ENCODE assay signal across 2 cellular contexts in the genomic region with DNA sequence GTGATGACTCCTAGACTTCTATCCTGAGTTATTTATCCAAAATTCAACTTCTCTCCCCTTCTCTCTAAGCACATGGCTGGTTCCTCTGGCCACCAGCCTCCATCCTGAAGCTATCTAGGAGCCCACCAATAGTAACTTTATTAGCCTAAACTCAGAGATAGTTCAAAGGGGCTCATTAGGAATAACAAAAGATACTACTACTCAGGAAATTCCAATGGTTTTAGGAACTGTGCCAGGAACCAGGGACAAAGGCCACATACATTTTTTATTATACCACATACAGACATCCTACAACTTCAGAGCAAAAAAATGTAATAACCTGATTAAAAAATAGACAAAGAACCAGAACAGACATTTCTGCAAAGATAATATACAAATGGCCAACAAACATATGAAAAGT.
TF ChIP-seq lines count a peak whose summit lies in the region.

No MANE protein-coding gene starts in this region.

TF ChIP-seq in GM23338, 12 proteins besides CTCF, POLR2A, EP300 and RAD21 (continues in another document):
- no peak for TF ChIP-seq EZH2 (IDR thresholded peaks at IDR 0.05; ENCODE audit: low read depth, unreplicated experiment)
- no peak for TF ChIP-seq CREB1 (CRISPR knock-in tag; IDR thresholded peaks at IDR 0.05; ENCODE audit: low read depth)
- no peak for TF ChIP-seq ZNF331 (CRISPR knock-in tag; IDR thresholded peaks at IDR 0.05; ENCODE audit: low read depth)
- TF ChIP-seq, protein P1, sequence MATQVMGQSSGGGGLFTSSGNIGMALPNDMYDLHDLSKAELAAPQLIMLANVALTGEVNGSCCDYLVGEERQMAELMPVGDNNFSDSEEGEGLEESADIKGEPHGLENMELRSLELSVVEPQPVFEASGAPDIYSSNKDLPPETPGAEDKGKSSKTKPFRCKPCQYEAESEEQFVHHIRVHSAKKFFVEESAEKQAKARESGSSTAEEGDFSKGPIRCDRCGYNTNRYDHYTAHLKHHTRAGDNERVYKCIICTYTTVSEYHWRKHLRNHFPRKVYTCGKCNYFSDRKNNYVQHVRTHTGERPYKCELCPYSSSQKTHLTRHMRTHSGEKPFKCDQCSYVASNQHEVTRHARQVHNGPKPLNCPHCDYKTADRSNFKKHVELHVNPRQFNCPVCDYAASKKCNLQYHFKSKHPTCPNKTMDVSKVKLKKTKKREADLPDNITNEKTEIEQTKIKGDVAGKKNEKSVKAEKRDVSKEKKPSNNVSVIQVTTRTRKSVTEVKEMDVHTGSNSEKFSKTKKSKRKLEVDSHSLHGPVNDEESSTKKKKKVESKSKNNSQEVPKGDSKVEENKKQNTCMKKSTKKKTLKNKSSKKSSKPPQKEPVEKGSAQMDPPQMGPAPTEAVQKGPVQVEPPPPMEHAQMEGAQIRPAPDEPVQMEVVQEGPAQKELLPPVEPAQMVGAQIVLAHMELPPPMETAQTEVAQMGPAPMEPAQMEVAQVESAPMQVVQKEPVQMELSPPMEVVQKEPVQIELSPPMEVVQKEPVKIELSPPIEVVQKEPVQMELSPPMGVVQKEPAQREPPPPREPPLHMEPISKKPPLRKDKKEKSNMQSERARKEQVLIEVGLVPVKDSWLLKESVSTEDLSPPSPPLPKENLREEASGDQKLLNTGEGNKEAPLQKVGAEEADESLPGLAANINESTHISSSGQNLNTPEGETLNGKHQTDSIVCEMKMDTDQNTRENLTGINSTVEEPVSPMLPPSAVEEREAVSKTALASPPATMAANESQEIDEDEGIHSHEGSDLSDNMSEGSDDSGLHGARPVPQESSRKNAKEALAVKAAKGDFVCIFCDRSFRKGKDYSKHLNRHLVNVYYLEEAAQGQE (IDR thresholded peaks at IDR 0.05; ENCODE audit: unreplicated experiment) = no peak
- TF ChIP-seq STAT1 (IDR thresholded peaks at IDR 0.05; ENCODE audit: unreplicated experiment) = no peak
- no peak for TF ChIP-seq NANOG (IDR thresholded peaks at IDR 0.05; ENCODE audit: borderline replicate concordance)
- TF ChIP-seq EZH2phosphoT487 (IDR thresholded peaks at IDR 0.05; ENCODE audit: unreplicated experiment) = no peak
- TF ChIP-seq JUNB (IDR thresholded peaks at IDR 0.05; ENCODE audit: unreplicated experiment) = no peak
- TF ChIP-seq, protein P2, sequence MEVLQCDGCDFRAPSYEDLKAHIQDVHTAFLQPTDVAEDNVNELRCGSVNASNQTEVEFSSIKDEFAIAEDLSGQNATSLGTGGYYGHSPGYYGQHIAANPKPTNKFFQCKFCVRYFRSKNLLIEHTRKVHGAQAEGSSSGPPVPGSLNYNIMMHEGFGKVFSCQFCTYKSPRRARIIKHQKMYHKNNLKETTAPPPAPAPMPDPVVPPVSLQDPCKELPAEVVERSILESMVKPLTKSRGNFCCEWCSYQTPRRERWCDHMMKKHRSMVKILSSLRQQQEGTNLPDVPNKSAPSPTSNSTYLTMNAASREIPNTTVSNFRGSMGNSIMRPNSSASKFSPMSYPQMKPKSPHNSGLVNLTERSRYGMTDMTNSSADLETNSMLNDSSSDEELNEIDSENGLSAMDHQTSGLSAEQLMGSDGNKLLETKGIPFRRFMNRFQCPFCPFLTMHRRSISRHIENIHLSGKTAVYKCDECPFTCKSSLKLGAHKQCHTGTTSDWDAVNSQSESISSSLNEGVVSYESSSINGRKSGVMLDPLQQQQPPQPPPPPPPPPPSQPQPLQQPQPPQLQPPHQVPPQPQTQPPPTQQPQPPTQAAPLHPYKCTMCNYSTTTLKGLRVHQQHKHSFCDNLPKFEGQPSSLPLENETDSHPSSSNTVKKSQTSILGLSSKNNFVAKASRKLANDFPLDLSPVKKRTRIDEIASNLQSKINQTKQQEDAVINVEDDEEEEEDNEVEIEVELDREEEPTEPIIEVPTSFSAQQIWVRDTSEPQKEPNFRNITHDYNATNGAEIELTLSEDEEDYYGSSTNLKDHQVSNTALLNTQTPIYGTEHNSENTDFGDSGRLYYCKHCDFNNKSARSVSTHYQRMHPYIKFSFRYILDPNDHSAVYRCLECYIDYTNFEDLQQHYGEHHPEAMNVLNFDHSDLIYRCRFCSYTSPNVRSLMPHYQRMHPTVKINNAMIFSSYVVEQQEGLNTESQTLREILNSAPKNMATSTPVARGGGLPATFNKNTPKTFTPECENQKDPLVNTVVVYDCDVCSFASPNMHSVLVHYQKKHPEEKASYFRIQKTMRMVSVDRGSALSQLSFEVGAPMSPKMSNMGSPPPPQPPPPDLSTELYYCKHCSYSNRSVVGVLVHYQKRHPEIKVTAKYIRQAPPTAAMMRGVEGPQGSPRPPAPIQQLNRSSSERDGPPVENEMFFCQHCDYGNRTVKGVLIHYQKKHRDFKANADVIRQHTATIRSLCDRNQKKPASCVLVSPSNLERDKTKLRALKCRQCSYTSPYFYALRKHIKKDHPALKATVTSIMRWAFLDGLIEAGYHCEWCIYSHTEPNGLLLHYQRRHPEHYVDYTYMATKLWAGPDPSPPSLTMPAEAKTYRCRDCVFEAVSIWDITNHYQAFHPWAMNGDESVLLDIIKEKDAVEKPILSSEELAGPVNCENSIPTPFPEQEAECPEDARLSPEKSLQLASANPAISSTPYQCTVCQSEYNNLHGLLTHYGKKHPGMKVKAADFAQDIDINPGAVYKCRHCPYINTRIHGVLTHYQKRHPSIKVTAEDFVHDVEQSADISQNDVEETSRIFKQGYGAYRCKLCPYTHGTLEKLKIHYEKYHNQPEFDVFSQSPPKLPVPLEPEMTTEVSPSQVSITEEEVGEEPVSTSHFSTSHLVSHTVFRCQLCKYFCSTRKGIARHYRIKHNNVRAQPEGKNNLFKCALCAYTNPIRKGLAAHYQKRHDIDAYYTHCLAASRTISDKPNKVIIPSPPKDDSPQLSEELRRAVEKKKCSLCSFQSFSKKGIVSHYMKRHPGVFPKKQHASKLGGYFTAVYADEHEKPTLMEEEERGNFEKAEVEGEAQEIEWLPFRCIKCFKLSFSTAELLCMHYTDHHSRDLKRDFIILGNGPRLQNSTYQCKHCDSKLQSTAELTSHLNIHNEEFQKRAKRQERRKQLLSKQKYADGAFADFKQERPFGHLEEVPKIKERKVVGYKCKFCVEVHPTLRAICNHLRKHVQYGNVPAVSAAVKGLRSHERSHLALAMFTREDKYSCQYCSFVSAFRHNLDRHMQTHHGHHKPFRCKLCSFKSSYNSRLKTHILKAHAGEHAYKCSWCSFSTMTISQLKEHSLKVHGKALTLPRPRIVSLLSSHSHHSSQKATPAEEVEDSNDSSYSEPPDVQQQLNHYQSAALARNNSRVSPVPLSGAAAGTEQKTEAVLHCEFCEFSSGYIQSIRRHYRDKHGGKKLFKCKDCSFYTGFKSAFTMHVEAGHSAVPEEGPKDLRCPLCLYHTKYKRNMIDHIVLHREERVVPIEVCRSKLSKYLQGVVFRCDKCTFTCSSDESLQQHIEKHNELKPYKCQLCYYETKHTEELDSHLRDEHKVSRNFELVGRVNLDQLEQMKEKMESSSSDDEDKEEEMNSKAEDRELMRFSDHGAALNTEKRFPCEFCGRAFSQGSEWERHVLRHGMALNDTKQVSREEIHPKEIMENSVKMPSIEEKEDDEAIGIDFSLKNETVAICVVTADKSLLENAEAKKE (CRISPR knock-in tag; IDR thresholded peaks at IDR 0.05) = no peak
- TF ChIP-seq POLR2AphosphoS5 (IDR thresholded peaks at IDR 0.05; ENCODE audit: low read depth) = no peak
- no peak for TF ChIP-seq ZNF114 (CRISPR knock-in tag; IDR thresholded peaks at IDR 0.05)

TF ChIP-seq in endothelial cell of umbilical vein, 7 proteins besides CTCF, POLR2A, EP300 and RAD21:
- TF ChIP-seq EZH2 (IDR thresholded peaks at IDR 0.05; ENCODE audit: borderline replicate concordance, low read depth, low read length, severe bottlenecking) (no peak), MYC (IDR thresholded peaks at IDR 0.05; ENCODE audit: low read depth, low read length) (no peak)
TF ChIP-seq in endothelial cell of umbilical vein: peak in this region for 0.
